ENCODE assay signal across 27 cellular contexts in genomic region chr20:8227293-8227692, GRCh38.
DNase-seq lines count a peak whose midpoint lies in the region; ATAC-seq and TF ChIP-seq lines count a peak whose summit lies in the region.
"Had no signal": no experiment of that assay in that cellular context is flagged by ENCODE, and none has a peak within 500 bp of the region (broad histone marks: within the 10 kb centered on the region; RNA-seq: fewer than 3 reads in every experiment).

No MANE protein-coding gene starts in this region.

- DNase-seq in GM03348 (ENCODE audit: low spot score): peak; percentile 21
- peak; percentile 16 for DNase-seq in NCI-H146 treated with DMSO at 0.1 percent for 48 hours (lab: John Stamatoyannopoulos, UW; ENCODE audit: unreplicated experiment)
- DNase-seq in endodermal cell: no peak
- no peak for DNase-seq in osteocyte (ENCODE audit: extremely low spot score, unreplicated experiment)
- no peak for DNase-seq in stimulated activated CD8-positive, alpha-beta memory T cell treated with anti-CD3 and anti-CD28 coated beads, Interleukin-4, amount 100 ng/mL, for 48 hours
- DNase-seq in CD8-positive, alpha-beta memory T cell: no peak
- no peak for DNase-seq in NCI-H82 (lab: John Stamatoyannopoulos, UW)
- DNase-seq: AML-193; CD4-positive, alpha-beta T cell; COR-L47; DMS53; GOT3; HFFc6; NCI-H1048; NCI-H1417; NCI-H187; NCI-H2107; NCI-H446 treated with DMSO at 0.1 percent for 48 hours; NCI-H526 treated with DMSO at 0.1 percent for 48 hours; SIG-M5 had no signal

- no peak overlapping the region for H3K4me3 ChIP-seq in endodermal cell (ENCODE audit: low read length)
- no peak overlapping the region for H3K4me3 ChIP-seq in CD8-positive, alpha-beta memory T cell (ENCODE audit: low read length)
- H3K4me3 ChIP-seq: BLaER1 treated with 17β-estradiol and CSF1 and Interleukin-3, amounts not matched to agents 10 nM and 100 nM; GM12878; HAP-1; SK-N-MC had no signal

- no peak overlapping the region for H3K9ac ChIP-seq in endodermal cell (ENCODE audit: extremely low read depth, low read length, poor library complexity, severe bottlenecking)
- H3K9ac ChIP-seq: BLaER1 treated with 17β-estradiol and CSF1 and Interleukin-3, amounts not matched to agents 10 nM and 100 nM; KMS-11 had no signal

- TF ChIP-seq CTCF in endodermal cell (conservative IDR thresholded peaks at IDR 0.05): no peak
- no peak for TF ChIP-seq CTCF in osteocyte (IDR thresholded peaks at IDR 0.05)

- H3K9me3 Mint-ChIP-seq in endodermal cell (no peaks in the 10 kb centered on the region), osteocyte (ENCODE audit: unreplicated experiment) (peaks cover 4% of the 10 kb centered on the region)
- H3K9me3 Mint-ChIP-seq in CD8-positive, alpha-beta memory T cell: peaks cover 0 to 3% (median 0%) of the 10 kb centered on the region in 5 donors
- H3K9me3 Mint-ChIP-seq: CD4-positive, alpha-beta T cell; HFFc6 had no signal

- H3K9me3 ChIP-seq in endodermal cell (ENCODE audit: control insufficient read depth, low read length): no peaks in the 10 kb centered on the region
- no peaks in the 10 kb centered on the region for H3K9me3 ChIP-seq in CD8-positive, alpha-beta memory T cell (ENCODE audit: low read length)
- H3K9me3 ChIP-seq: HAP-1 had no signal

- no peaks in the 10 kb centered on the region for H3K4me1 ChIP-seq in endodermal cell (ENCODE audit: control insufficient read depth, insufficient read depth, low read length)
- no peaks in the 10 kb centered on the region for H3K4me1 ChIP-seq in CD8-positive, alpha-beta memory T cell (ENCODE audit: insufficient read depth, low read length)

- CTCF ChIA-PET in CD8-positive, alpha-beta memory T cell (lab: Charles Lee): no interaction called here

- H3K27ac Mint-ChIP-seq in endodermal cell (peak overlapping the region; percentile 6), osteocyte (ENCODE audit: unreplicated experiment) (peak overlapping the region; percentile 50)
- H3K27ac Mint-ChIP-seq in CD8-positive, alpha-beta memory T cell: no peak overlapping the region
- H3K27ac Mint-ChIP-seq: CD4-positive, alpha-beta T cell; HFFc6; IgD-negative memory B cell had no signal

- H3K36me3 ChIP-seq in endodermal cell (ENCODE audit: control insufficient read depth, insufficient read depth, low read length): no peaks in the 10 kb centered on the region
- no peaks in the 10 kb centered on the region for H3K36me3 ChIP-seq in CD8-positive, alpha-beta memory T cell (ENCODE audit: insufficient read depth, low read length)
- H3K36me3 ChIP-seq: HAP-1 had no signal

- no peak for ATAC-seq in GM18520 (IDR thresholded peaks at IDR 0.05; ENCODE audit: unreplicated experiment)
- ATAC-seq: GM12878 had no signal

- H3K4me3 Mint-ChIP-seq in endodermal cell (no peak overlapping the region), osteocyte (ENCODE audit: unreplicated experiment) (no peak overlapping the region)
- no peak overlapping the region for H3K4me3 Mint-ChIP-seq in CD8-positive, alpha-beta memory T cell
- H3K4me3 Mint-ChIP-seq: CD4-positive, alpha-beta T cell; HFFc6; IgD-negative memory B cell had no signal

- H3K36me3 Mint-ChIP-seq in endodermal cell (ENCODE audit: low read depth) (no peaks in the 10 kb centered on the region), osteocyte (ENCODE audit: unreplicated experiment) (no peaks in the 10 kb centered on the region)
- peaks cover 0 to 2% (median 1%) of the 10 kb centered on the region in 3 donors for H3K36me3 Mint-ChIP-seq in CD8-positive, alpha-beta memory T cell
- H3K36me3 Mint-ChIP-seq: IgD-negative memory B cell had no signal

- H3K4me1 Mint-ChIP-seq in endodermal cell (peaks cover 7% of the 10 kb centered on the region), osteocyte (ENCODE audit: unreplicated experiment) (peaks cover 49% of the 10 kb centered on the region)
- peaks cover 0 to 12% (median 5%) of the 10 kb centered on the region in 3 donors for H3K4me1 Mint-ChIP-seq in CD8-positive, alpha-beta memory T cell

- no peaks in the 10 kb centered on the region for H3K27me3 ChIP-seq in endodermal cell (ENCODE audit: control insufficient read depth, insufficient read depth, low read length, poor library complexity, severe bottlenecking)
- no peaks in the 10 kb centered on the region for H3K27me3 ChIP-seq in CD8-positive, alpha-beta memory T cell (ENCODE audit: insufficient read depth, low read length, poor library complexity, severe bottlenecking)
- H3K27me3 ChIP-seq: BLaER1 treated with 17β-estradiol and CSF1 and Interleukin-3, amounts not matched to agents 10 nM and 100 nM had no signal

- 74 to 93% methylated on average over 3 of the region's 3 CpGs for WGBS in endodermal cell (ENCODE audit: insufficient coverage in 1 of 2, insufficient read length in 1 of 2), 2 experiments

- H3K27me3 Mint-ChIP-seq in endodermal cell (ENCODE audit: insufficient read depth): no peaks in the 10 kb centered on the region
- H3K27me3 Mint-ChIP-seq in osteocyte (ENCODE audit: unreplicated experiment): no peaks in the 10 kb centered on the region
- peaks cover 0 to 1% of the 10 kb centered on the region in 2 donors for H3K27me3 Mint-ChIP-seq in CD8-positive, alpha-beta memory T cell
- H3K27me3 Mint-ChIP-seq: CD4-positive, alpha-beta T cell had no signal

- H3K27ac ChIP-seq in endodermal cell (ENCODE audit: low read depth, low read length): no peak overlapping the region
- no peak overlapping the region for H3K27ac ChIP-seq in CD8-positive, alpha-beta memory T cell (ENCODE audit: low read depth, low read length)
- H3K27ac ChIP-seq: BLaER1 treated with 17β-estradiol and CSF1 and Interleukin-3, amounts not matched to agents 10 nM and 100 nM; KMS-11; SK-N-MC had no signal

- POLR2A ChIA-PET in CD8-positive, alpha-beta memory T cell (lab: Charles Lee): no interaction called here

Comparison
In these comparisons a context has a peak if more than half of its experiments do, and no peak if none do; other contexts are left out.
1. DNase-seq: peak in GM03348 (single experiment) and NCI-H146 treated with DMSO at 0.1 percent for 48 hours (single experiment); none in endodermal cell (single experiment), osteocyte (single experiment), stimulated activated CD8-positive, alpha-beta memory T cell treated with anti-CD3 and anti-CD28 coated beads, Interleukin-4, amount 100 ng/mL, for 48 hours (single experiment), CD8-positive, alpha-beta memory T cell (0 of 5) and NCI-H82 (single experiment).
2. H3K27ac Mint-ChIP-seq: peak in endodermal cell (single experiment) and osteocyte (single experiment); none in CD8-positive, alpha-beta memory T cell (0 of 8).